ENCODE assay signal across 16 cellular contexts in genomic region chr3:53023072-53023823, GRCh38. TPM values are rescaled to one million over a fixed set of nuclear protein-coding genes. Genes with fewer than 3 reads are reported as not detected.
DNase-seq lines count a peak whose midpoint lies in the region; ATAC-seq and TF ChIP-seq lines count a peak whose summit lies in the region.
"Had no signal": no experiment of that assay in that cellular context is flagged by ENCODE, and none has a peak within 500 bp of the region (broad histone marks: within the 10 kb centered on the region; RNA-seq: fewer than 3 reads in every experiment).

No MANE protein-coding gene starts in this region.

- WGBS in testis, 2 donors, result 92 to 93% methylated on average over 4 of the region's 4 CpGs

- ATAC-seq in T-cell (replicated peaks in 1 of 4) (peak; percentile 43 to 62 (median 54)), memory B cell (ENCODE audit: low read depth) (no peak), GM21619 (IDR thresholded peaks at IDR 0.05; ENCODE audit: unreplicated experiment) (no peak)
- ATAC-seq: gastroesophageal sphincter, GM12878 had no signal

- H3K9me3 ChIP-seq in testis, result no peaks in the 10 kb centered on the region
- H3K9me3 ChIP-seq: gastroesophageal sphincter, SJCRH30 had no signal

- H3K27ac Mint-ChIP-seq in T-cell, result peak overlapping the region; percentile 74 to 84
- H3K27ac Mint-ChIP-seq in memory B cell, result peak overlapping the region; percentile 31

- peaks cover 55 to 70% (median 64%) of the 10 kb centered on the region in 3 donors for H3K4me1 Mint-ChIP-seq in T-cell
- peaks cover 22% of the 10 kb centered on the region for H3K4me1 Mint-ChIP-seq in memory B cell

- H3K27me3 ChIP-seq in testis (no peaks in the 10 kb centered on the region), dorsolateral prefrontal cortex (no peaks in the 10 kb centered on the region)
- H3K27me3 ChIP-seq: gastroesophageal sphincter, SJCRH30 had no signal

- CTCF ChIA-PET in T-cell (lab: Charles Lee), result interaction anchor here in 1 of 2 donors (1.0 kb wide), 1 partner anchor 49 kb away, joined by 3 read pairs; no protein-coding TSS in a partner anchor

- no peaks in the 10 kb centered on the region for H3K36me3 ChIP-seq in testis (ENCODE audit: low read depth, missing control alignments)
- H3K36me3 ChIP-seq: gastroesophageal sphincter, SJCRH30 had no signal

- no peak for TF ChIP-seq POLR2A in testis (IDR thresholded peaks at IDR 0.05)

- H3K9me3 Mint-ChIP-seq in T-cell (no peaks in the 10 kb centered on the region), memory B cell (no peaks in the 10 kb centered on the region)

- no peak overlapping the region for H3K4me3 Mint-ChIP-seq in T-cell
- H3K4me3 Mint-ChIP-seq in memory B cell, result no peak overlapping the region

- peaks cover 19% of the 10 kb centered on the region for H3K36me3 Mint-ChIP-seq in T-cell
- H3K36me3 Mint-ChIP-seq in memory B cell, result peaks cover 9% of the 10 kb centered on the region

- POLR2A ChIA-PET in T-cell (lab: Charles Lee), result interaction anchor here in 1 of 2 donors (0.6 kb wide), 1 partner anchor 11 kb away, joined by 3 read pairs; no protein-coding TSS in a partner anchor

- intact Hi-C loops in testis (cut with DNase I; ENCODE audit: low total_unique reads), result no loop called here
- intact Hi-C loops in dorsolateral prefrontal cortex (cut with DNase I), result no loop called here

- H3K27me3 Mint-ChIP-seq in T-cell (no peaks in the 10 kb centered on the region), memory B cell (no peaks in the 10 kb centered on the region)

- no peak overlapping the region for H3K4me3 ChIP-seq in testis
- no peak overlapping the region for H3K4me3 ChIP-seq in dorsolateral prefrontal cortex
- H3K4me3 ChIP-seq: gastroesophageal sphincter, GM12878, SJCRH30 had no signal

- H3K27ac ChIP-seq in testis, result no peak overlapping the region
- H3K27ac ChIP-seq in dorsolateral prefrontal cortex, result no peak overlapping the region
- H3K27ac ChIP-seq: gastroesophageal sphincter, KMS-11, SJCRH30 had no signal

- no peaks in the 10 kb centered on the region for H3K4me1 ChIP-seq in testis
- H3K4me1 ChIP-seq: SJCRH30 had no signal

- TF ChIP-seq CTCF in testis (IDR thresholded peaks at IDR 0.05) (no peak), dorsolateral prefrontal cortex (IDR thresholded peaks at IDR 0.05 in 54 of 56, conservative IDR thresholded peaks at IDR 0.05 in 2 of 56; ENCODE audit: low read depth in 1 of 56, partially characterized antibody in 56 of 56) (no peak)

- peak; percentile 74 for DNase-seq in NCI-H2107 treated with DMSO at 0.1 percent for 48 hours (lab: John Stamatoyannopoulos, UW; ENCODE audit: unreplicated experiment)
- no peak for DNase-seq in NCI-H2107 (lab: John Stamatoyannopoulos, UW)
- peak; percentile 22 for DNase-seq in GF-D8 (lab: John Stamatoyannopoulos, UW)
- DNase-seq in T-cell, result no peak
- no peak for DNase-seq in memory B cell (ENCODE audit: low spot score in 2 of 2)
- no peak for DNase-seq in testis
- DNase-seq in dorsolateral prefrontal cortex, result no peak
- DNase-seq: DMS53; effector CD4-positive, alpha-beta T cell; NCI-H1930; SJCRH30; stimulated activated CD4-positive, alpha-beta T cell treated with anti-CD3 and anti-CD28 coated beads, Interleukin-15, amount 100 ng/mL, for 24 hours had no signal

RNA-seq across cellular contexts. Expression of gene SFMBT1, which starts 22.6 kb away (rescaled TPM):
- total RNA-seq in T-cell, result 10 to 100 TPM; 30.3 to 42.7 (median 37.7) TPM
- 100 to 1,000 TPM in 1 of 2 donors, 10 to 100 TPM in 1; 82.4 to 143 TPM for total RNA-seq in testis
- polyA plus RNA-seq in testis (ENCODE audit: insufficient read depth, low read depth, low replicate concordance), result 158 TPM
- 10 to 100 TPM in 103 of 120 experiments, 1 to 10 TPM in 17; 7.1 to 28.2 (median 13.3) TPM for total RNA-seq in dorsolateral prefrontal cortex

Comparison
In these comparisons a context has a peak if more than half of its experiments do, and no peak if none do; other contexts are left out.
1. DNase-seq: peak in NCI-H2107 treated with DMSO at 0.1 percent for 48 hours (single experiment) and GF-D8 (single experiment); none in NCI-H2107 (single experiment), T-cell (0 of 34), memory B cell (0 of 2), testis (single experiment) and dorsolateral prefrontal cortex (0 of 10).
2. ATAC-seq: peak in T-cell (4 of 4); none in memory B cell (single experiment) and GM21619 (single experiment).